Comparison of ENCODE assay signal across 9 cellular contexts in genomic region chrX:17374619-17375360, GRCh38. TPM values are rescaled to one million over a fixed set of nuclear protein-coding genes. Genes with fewer than 3 reads are reported as not detected.
A peak's percentile ranks its signal among the peaks of the same experiment; 100 is the strongest.
DNase-seq lines count a peak whose midpoint lies in the region; ATAC-seq, FAIRE-seq and TF ChIP-seq lines count a peak whose summit lies in the region.
"Had no signal": no experiment of that assay in that cellular context is flagged by ENCODE, and none has a peak within 500 bp of the region (broad histone marks: within the 10 kb centered on the region; RNA-seq: fewer than 3 reads in every experiment).

NHS (plus strand) TSS chrX:17375200; CDS start chrX:17375758, 558 bp downstream.

- peaks cover 0 to 13% (median 2%) of the 10 kb centered on the region in 10 experiments; a peak in 8 of 20 replicates for H3K4me1 ChIP-seq in BLaER1 treated with 17β-estradiol and CSF1 and Interleukin-3, amounts not matched to agents 10 nM and 100 nM
- H3K4me1 ChIP-seq in muscle layer of duodenum (ENCODE audit: control insufficient read depth in 1 of 2, insufficient read depth in 2 of 2, low read length in 2 of 2): peaks cover 0 to 3% of the 10 kb centered on the region in 2 donors
- no peaks in the 10 kb centered on the region for H3K4me1 ChIP-seq in naive thymus-derived CD4-positive, alpha-beta T cell (ENCODE audit: control insufficient read depth in 2 of 2, insufficient read depth in 2 of 2, low read length in 2 of 2)

- FAIRE-seq in GM12891 (lab: Jason Lieb, UNC): no peak

- H3K9ac ChIP-seq in BLaER1 treated with 17β-estradiol and CSF1 and Interleukin-3, amounts not matched to agents 10 nM and 100 nM: no peak within 1 kb of the TSS

- H3K9me3 Mint-ChIP-seq in naive thymus-derived CD4-positive, alpha-beta T cell: peaks cover 0 to 2% (median 0%) of the 10 kb centered on the region in 11 donors

- no peak for ATAC-seq in naive thymus-derived CD4-positive, alpha-beta T cell
- ATAC-seq in HG02571 (IDR thresholded peaks at IDR 0.05; ENCODE audit: unreplicated experiment): no peak

- peaks cover 0 to 6% (median 5%) of the 10 kb centered on the region in 7 donors for H3K4me1 Mint-ChIP-seq in naive thymus-derived CD4-positive, alpha-beta T cell
- H3K4me1 Mint-ChIP-seq: naive B cell had no signal

- POLR2A ChIA-PET in naive thymus-derived CD4-positive, alpha-beta T cell (lab: Charles Lee): no interaction called here

- peaks cover 12 to 47% (median 19%) of the 10 kb centered on the region in 5 donors for H3K27me3 Mint-ChIP-seq in naive thymus-derived CD4-positive, alpha-beta T cell

- no peaks in the 10 kb centered on the region for H3K36me3 ChIP-seq in BLaER1 treated with 17β-estradiol and CSF1 and Interleukin-3, amounts not matched to agents 10 nM and 100 nM
- H3K36me3 ChIP-seq in muscle layer of duodenum (ENCODE audit: control insufficient read depth in 1 of 2, insufficient read depth in 2 of 2, low read length in 2 of 2): no peaks in the 10 kb centered on the region
- no peaks in the 10 kb centered on the region for H3K36me3 ChIP-seq in naive thymus-derived CD4-positive, alpha-beta T cell (ENCODE audit: control insufficient read depth in 2 of 3, insufficient read depth in 3 of 3, low read length in 3 of 3)

- peaks cover 22 to 35% (median 24%) of the 10 kb centered on the region in 11 experiments; a peak in 21 of 22 replicates for H3K9me3 ChIP-seq in BLaER1 treated with 17β-estradiol and CSF1 and Interleukin-3, amounts not matched to agents 10 nM and 100 nM (replicated peaks in 1 of 11)
- H3K9me3 ChIP-seq in muscle layer of duodenum (ENCODE audit: control insufficient read depth in 1 of 2, low read length in 2 of 2): no peaks in the 10 kb centered on the region
- no peaks in the 10 kb centered on the region for H3K9me3 ChIP-seq in naive thymus-derived CD4-positive, alpha-beta T cell (ENCODE audit: control insufficient read depth in 2 of 3, low read length in 3 of 3)

- no peak within 1 kb of the TSS for H3K27ac Mint-ChIP-seq in naive thymus-derived CD4-positive, alpha-beta T cell
- H3K27ac Mint-ChIP-seq: naive B cell had no signal

- peak within 1 kb of the TSS in 2 of 10 donors; percentile 45 to 59 for H3K4me3 Mint-ChIP-seq in naive thymus-derived CD4-positive, alpha-beta T cell
- H3K4me3 Mint-ChIP-seq: naive B cell had no signal

- no peaks in the 10 kb centered on the region; a peak in 3 of 22 replicates for H4K20me1 ChIP-seq in BLaER1 treated with 17β-estradiol and CSF1 and Interleukin-3, amounts not matched to agents 10 nM and 100 nM

- no peak within 1 kb of the TSS for H3K27ac ChIP-seq in BLaER1 treated with 17β-estradiol and CSF1 and Interleukin-3, amounts not matched to agents 10 nM and 100 nM
- H3K27ac ChIP-seq in muscle layer of duodenum (ENCODE audit: low read length): no peak within 1 kb of the TSS
- no peak within 1 kb of the TSS for H3K27ac ChIP-seq in naive thymus-derived CD4-positive, alpha-beta T cell (ENCODE audit: low read depth, low read length)

- CTCF ChIA-PET in naive thymus-derived CD4-positive, alpha-beta T cell (lab: Charles Lee): no interaction called here

- H3K36me3 Mint-ChIP-seq in naive thymus-derived CD4-positive, alpha-beta T cell: no peaks in the 10 kb centered on the region
- H3K36me3 Mint-ChIP-seq: naive B cell had no signal

- TF ChIP-seq POLR2A in GM12891 (IDR thresholded peaks at IDR 0.05; ENCODE audit: low read depth, low read length): no peak

- H3K4me2 ChIP-seq in BLaER1 treated with 17β-estradiol and CSF1 and Interleukin-3, amounts not matched to agents 10 nM and 100 nM: peak within 1 kb of the TSS; percentile 14 to 81 (median 50); a peak in 21 of 22 replicates

- intact Hi-C loops in naive thymus-derived CD4-positive, alpha-beta T cell (cut with micrococcal nuclease): no loop called here

- peaks cover 90 to 100% (median 98%) of the 10 kb centered on the region in 11 experiments for H3K27me3 ChIP-seq in BLaER1 treated with 17β-estradiol and CSF1 and Interleukin-3, amounts not matched to agents 10 nM and 100 nM
- H3K27me3 ChIP-seq in muscle layer of duodenum (ENCODE audit: low read depth, low read length): no peaks in the 10 kb centered on the region
- no peaks in the 10 kb centered on the region for H3K27me3 ChIP-seq in naive thymus-derived CD4-positive, alpha-beta T cell (ENCODE audit: control insufficient read depth in 2 of 2, insufficient read depth in 2 of 2, low read length in 2 of 2)

- peak; percentile 80 for DNase-seq in HT-29 (ENCODE audit: low spot score)
- peak; percentile 21 for DNase-seq in SHP77 treated with DMSO at 0.1 percent for 48 hours (lab: John Stamatoyannopoulos, UW)
- peak; percentile 73 for DNase-seq in fibroblast of gingiva (ENCODE audit: low read depth)
- DNase-seq in GM12891 (ENCODE audit: insufficient read length, low spot score): no peak
- no peak for DNase-seq in naive thymus-derived CD4-positive, alpha-beta T cell
- DNase-seq: naive B cell had no signal

- H3K4me3 ChIP-seq in BLaER1 treated with 17β-estradiol and CSF1 and Interleukin-3, amounts not matched to agents 10 nM and 100 nM: peak within 1 kb of the TSS in 8 of 10 experiments; percentile 23 to 56 (median 38); a peak in 12 of 20 replicates
- peak within 1 kb of the TSS; percentile 56 to 72 for H3K4me3 ChIP-seq in muscle layer of duodenum (ENCODE audit: low read depth in 1 of 2, low read length in 2 of 2)
- H3K4me3 ChIP-seq in naive thymus-derived CD4-positive, alpha-beta T cell (ENCODE audit: low read length): no peak within 1 kb of the TSS

TF ChIP-seq in GM12891, 5 proteins besides CTCF, POLR2A, EP300 and RAD21:
- TF ChIP-seq TAF1 (IDR thresholded peaks at IDR 0.05; ENCODE audit: low read depth, low read length): no peak
- TF ChIP-seq POLR2AphosphoS5 (IDR thresholded peaks at IDR 0.05; ENCODE audit: low read depth, low read length): no peak
- no peak for TF ChIP-seq POU2F2 (IDR thresholded peaks at IDR 0.05; ENCODE audit: low read depth, low read length)
- TF ChIP-seq SPI1 (IDR thresholded peaks at IDR 0.05; ENCODE audit: low read depth, low read length): no peak
- TF ChIP-seq PAX5 (IDR thresholded peaks at IDR 0.05; ENCODE audit: insufficient read depth, low read length, severe bottlenecking): no peak

RNA-seq across cellular contexts. Expression of gene NHS, which starts in this region (rescaled TPM):
- total RNA-seq in HT-29 (2014; rRNA removed; shearing (Covaris generic)): 5.3 and 6.3 TPM in 2 replicates
- not detected for polyA plus RNA-seq in GM12891 (2012; ENCODE audit: low read depth, missing spikeins)
- total RNA-seq in naive thymus-derived CD4-positive, alpha-beta T cell: 1 to 10 TPM in 2 of 5 experiments, under 1 TPM in 3; 0.05 to 2.6 (median 0.51) TPM
- under 1 TPM in 1 of 2 donors, not detected in 1; 0.02 TPM for polyA plus RNA-seq in naive thymus-derived CD4-positive, alpha-beta T cell

Comparison
In these comparisons a context has a peak if more than half of its experiments do, and no peak if none do; other contexts are left out.
1. DNase-seq: peak in HT-29 (single experiment), SHP77 treated with DMSO at 0.1 percent for 48 hours (single experiment) and fibroblast of gingiva (single experiment); none in GM12891 (single experiment) and naive thymus-derived CD4-positive, alpha-beta T cell (0 of 9).